1 cellular context compared by ENCODE assay signal in genomic region chr11:762421-763072, GRCh38.
TF ChIP-seq lines count a peak whose summit lies in the region.

No MANE protein-coding gene starts in this region.

TF ChIP-seq in GM12878, 131 proteins besides CTCF, POLR2A, EP300 and RAD21:
- TF ChIP-seq BACH1 (IDR thresholded peaks at IDR 0.05; ENCODE audit: borderline replicate concordance) = no peak
- TF ChIP-seq TCF7 (IDR thresholded peaks at IDR 0.05; ENCODE audit: borderline replicate concordance) = no peak
- no peak for TF ChIP-seq FOXK2 (IDR thresholded peaks at IDR 0.05)
- no peak for TF ChIP-seq IKZF2 (IDR thresholded peaks at IDR 0.05)
- TF ChIP-seq NR2C2 (IDR thresholded peaks at IDR 0.05; ENCODE audit: borderline replicate concordance, control insufficient read depth, insufficient read length, low read depth) = no peak
- TF ChIP-seq STAT3 (IDR thresholded peaks at IDR 0.05; ENCODE audit: low read depth, low read length) = no peak
- no peak for TF ChIP-seq MTA2 (IDR thresholded peaks at IDR 0.05; ENCODE audit: low read depth)
- TF ChIP-seq ATF3 (IDR thresholded peaks at IDR 0.05; ENCODE audit: borderline replicate concordance, extremely low read depth, low read depth, low read length) = no peak
- TF ChIP-seq, protein P1, sequence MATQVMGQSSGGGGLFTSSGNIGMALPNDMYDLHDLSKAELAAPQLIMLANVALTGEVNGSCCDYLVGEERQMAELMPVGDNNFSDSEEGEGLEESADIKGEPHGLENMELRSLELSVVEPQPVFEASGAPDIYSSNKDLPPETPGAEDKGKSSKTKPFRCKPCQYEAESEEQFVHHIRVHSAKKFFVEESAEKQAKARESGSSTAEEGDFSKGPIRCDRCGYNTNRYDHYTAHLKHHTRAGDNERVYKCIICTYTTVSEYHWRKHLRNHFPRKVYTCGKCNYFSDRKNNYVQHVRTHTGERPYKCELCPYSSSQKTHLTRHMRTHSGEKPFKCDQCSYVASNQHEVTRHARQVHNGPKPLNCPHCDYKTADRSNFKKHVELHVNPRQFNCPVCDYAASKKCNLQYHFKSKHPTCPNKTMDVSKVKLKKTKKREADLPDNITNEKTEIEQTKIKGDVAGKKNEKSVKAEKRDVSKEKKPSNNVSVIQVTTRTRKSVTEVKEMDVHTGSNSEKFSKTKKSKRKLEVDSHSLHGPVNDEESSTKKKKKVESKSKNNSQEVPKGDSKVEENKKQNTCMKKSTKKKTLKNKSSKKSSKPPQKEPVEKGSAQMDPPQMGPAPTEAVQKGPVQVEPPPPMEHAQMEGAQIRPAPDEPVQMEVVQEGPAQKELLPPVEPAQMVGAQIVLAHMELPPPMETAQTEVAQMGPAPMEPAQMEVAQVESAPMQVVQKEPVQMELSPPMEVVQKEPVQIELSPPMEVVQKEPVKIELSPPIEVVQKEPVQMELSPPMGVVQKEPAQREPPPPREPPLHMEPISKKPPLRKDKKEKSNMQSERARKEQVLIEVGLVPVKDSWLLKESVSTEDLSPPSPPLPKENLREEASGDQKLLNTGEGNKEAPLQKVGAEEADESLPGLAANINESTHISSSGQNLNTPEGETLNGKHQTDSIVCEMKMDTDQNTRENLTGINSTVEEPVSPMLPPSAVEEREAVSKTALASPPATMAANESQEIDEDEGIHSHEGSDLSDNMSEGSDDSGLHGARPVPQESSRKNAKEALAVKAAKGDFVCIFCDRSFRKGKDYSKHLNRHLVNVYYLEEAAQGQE (IDR thresholded peaks at IDR 0.05; ENCODE audit: low read depth, low read length) = no peak
- TF ChIP-seq RFX5 (IDR thresholded peaks at IDR 0.05; ENCODE audit: low read depth, low read length) = no peak
- no peak for TF ChIP-seq EED (IDR thresholded peaks at IDR 0.05; ENCODE audit: low read depth)
- TF ChIP-seq NRF1 (conservative IDR thresholded peaks at IDR 0.05; ENCODE audit: low read depth, low read length) = no peak
- TF ChIP-seq HSF1 (IDR thresholded peaks at IDR 0.05; ENCODE audit: low read depth, low read length) = no peak
